In the genomic region with DNA sequence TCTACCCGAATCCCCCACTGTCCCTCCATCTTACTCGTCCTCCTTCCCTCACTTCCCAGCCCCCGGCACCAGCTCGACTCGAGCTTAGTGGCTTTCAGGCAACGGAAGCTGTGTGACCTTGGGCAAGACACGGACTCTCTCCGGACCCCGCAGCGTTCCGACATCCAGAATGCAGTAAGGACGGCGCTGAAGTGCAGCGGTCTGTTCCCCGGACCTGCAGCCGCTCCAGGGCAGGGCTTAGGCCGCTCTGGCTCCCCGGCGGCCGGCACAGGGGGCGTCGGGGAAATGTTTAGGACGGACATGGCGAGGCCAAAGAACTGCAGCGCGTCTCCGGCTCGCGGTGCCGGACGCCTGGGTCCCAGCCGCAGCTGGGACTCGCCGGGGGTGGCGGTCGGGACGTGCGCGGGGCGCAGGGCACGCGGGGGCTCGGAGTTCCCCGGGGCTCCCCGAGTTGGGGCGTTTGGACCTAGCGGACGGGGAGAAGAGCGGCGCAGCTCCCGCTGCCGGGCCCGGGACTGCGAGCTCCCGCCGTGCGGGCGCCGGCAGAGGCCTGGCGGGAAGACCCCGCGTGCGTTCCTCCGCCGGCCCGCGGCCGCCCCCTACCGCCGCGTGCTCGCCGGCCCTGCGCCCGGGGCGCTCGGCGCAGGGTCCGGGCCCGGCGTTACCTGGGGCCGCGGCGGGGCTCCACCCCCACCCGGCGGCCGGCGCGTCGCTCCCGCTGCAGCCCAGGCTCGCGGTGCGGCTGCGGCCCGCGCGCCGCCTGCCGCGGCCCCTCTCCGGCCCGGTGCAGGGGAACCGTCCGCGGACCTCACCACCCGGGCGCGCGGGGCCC, we compare ENCODE assay signal across 8 cellular contexts. TPM values are rescaled to one million over a fixed set of nuclear protein-coding genes. Genes with fewer than 3 reads are reported as not detected.
DNase-seq lines count a peak whose midpoint lies in the region; ATAC-seq and TF ChIP-seq lines count a peak whose summit lies in the region.

No MANE protein-coding gene starts in this region.

- H3K4me1 Mint-ChIP-seq in activated T-helper 1 cell treated with anti-CD3 and anti-CD28 coated beads, Interleukin-12 subunit alpha, Interleukin-12 subunit beta, Interleukin-2, Interleukin-4 antibody, amounts not matched to agents 30 ng/mL and 10 ng/mL and 1 ng/mL, durations not matched to agents 14 hours and 24 hours and 36 hours (ENCODE audit: low read depth) = peaks cover 57% of the 10 kb centered on the region

- H2AFZ ChIP-seq in parathyroid adenoma = peak overlapping the region; percentile 99

- H3K9me3 Mint-ChIP-seq in activated T-helper 1 cell treated with anti-CD3 and anti-CD28 coated beads, Interleukin-12 subunit alpha, Interleukin-12 subunit beta, Interleukin-2, Interleukin-4 antibody, amounts not matched to agents 30 ng/mL and 10 ng/mL and 1 ng/mL, durations not matched to agents 14 hours and 24 hours and 36 hours = no peaks in the 10 kb centered on the region

- H3K27me3 ChIP-seq in HL-60 (ENCODE audit: insufficient read depth, poor library complexity, severe bottlenecking) (no peaks in the 10 kb centered on the region), parathyroid adenoma (ENCODE audit: control insufficient read depth, insufficient read depth, low read length) (no peaks in the 10 kb centered on the region)

- H3K4me1 ChIP-seq in parathyroid adenoma = peaks cover 20% of the 10 kb centered on the region

- intact Hi-C loops in activated T-helper 1 cell treated with anti-CD3 and anti-CD28 coated beads, Interleukin-12 subunit alpha, Interleukin-12 subunit beta, Interleukin-2, Interleukin-4 antibody, amounts not matched to agents 30 ng/mL and 10 ng/mL and 1 ng/mL, durations not matched to agents 14 hours and 24 hours and 36 hours (cut with micrococcal nuclease) = loop anchor here (1.0 to 5.0 kb wide), 7 partner anchors 8 to 1026 kb away; a partner anchor contains a TSS

- no peaks in the 10 kb centered on the region for H3K36me3 ChIP-seq in parathyroid adenoma (ENCODE audit: control insufficient read depth, insufficient read depth, low read length)

- no peak overlapping the region for H3K9ac ChIP-seq in parathyroid adenoma

- H3K4me3 ChIP-seq in HL-60 (replicated peaks; ENCODE audit: insufficient read depth, low read length) = peak overlapping the region; percentile 60
- peak overlapping the region; percentile 58 for H3K4me3 ChIP-seq in parathyroid adenoma (ENCODE audit: low read depth, low read length)

- H3K27me3 Mint-ChIP-seq in activated T-helper 1 cell treated with anti-CD3 and anti-CD28 coated beads, Interleukin-12 subunit alpha, Interleukin-12 subunit beta, Interleukin-2, Interleukin-4 antibody, amounts not matched to agents 30 ng/mL and 10 ng/mL and 1 ng/mL, durations not matched to agents 14 hours and 24 hours and 36 hours (ENCODE audit: insufficient read depth) = no peaks in the 10 kb centered on the region

- TF ChIP-seq CTCF in HL-60 (IDR thresholded peaks at IDR 0.05; ENCODE audit: insufficient read depth, low read length) = no peak
- TF ChIP-seq CTCF in parathyroid adenoma (IDR thresholded peaks at IDR 0.05) = no peak

- peak; percentile 51 to 55 (median 55) for DNase-seq in NCI-H1417 (lab: John Stamatoyannopoulos, UW)
- no peak for DNase-seq in NCI-H1417 treated with DMSO at 0.1 percent for 48 hours (lab: John Stamatoyannopoulos, UW)
- DNase-seq in HL-60 (ENCODE audit: low read depth in 1 of 2, low spot score in 1 of 2) = no peak
- DNase-seq in activated T-helper 1 cell treated with anti-CD3 and anti-CD28 coated beads, Interleukin-12 subunit alpha, Interleukin-12 subunit beta, Interleukin-2, Interleukin-4 antibody, amounts not matched to agents 30 ng/mL and 10 ng/mL and 1 ng/mL, durations not matched to agents 14 hours and 24 hours and 36 hours (ENCODE audit: low spot score) = peak; percentile 20
- peak; percentile 33 for DNase-seq in glomerular visceral epithelial cell (ENCODE audit: extremely low spot score)
- DNase-seq in DMS153 treated with DMSO at 0.1 percent for 48 hours (lab: John Stamatoyannopoulos, UW; ENCODE audit: unreplicated experiment) = no peak

- peak; percentile 55 for ATAC-seq in GM21390 (IDR thresholded peaks at IDR 0.05; ENCODE audit: unreplicated experiment)

- no peaks in the 10 kb centered on the region for H3K9me3 ChIP-seq in parathyroid adenoma (ENCODE audit: control insufficient read depth, low read length)

- no peaks in the 10 kb centered on the region for H3K79me2 ChIP-seq in parathyroid adenoma

- H3K4me2 ChIP-seq in parathyroid adenoma (ENCODE audit: low read length) = peak overlapping the region; percentile 92

- H3K27ac ChIP-seq in HL-60 (replicated peaks) (peak overlapping the region; percentile 91), parathyroid adenoma (peak overlapping the region; percentile 73)

- no peaks in the 10 kb centered on the region for H3K36me3 Mint-ChIP-seq in activated T-helper 1 cell treated with anti-CD3 and anti-CD28 coated beads, Interleukin-12 subunit alpha, Interleukin-12 subunit beta, Interleukin-2, Interleukin-4 antibody, amounts not matched to agents 30 ng/mL and 10 ng/mL and 1 ng/mL, durations not matched to agents 14 hours and 24 hours and 36 hours (ENCODE audit: low read depth)

- peak overlapping the region; percentile 84 for H3K4me3 Mint-ChIP-seq in activated T-helper 1 cell treated with anti-CD3 and anti-CD28 coated beads, Interleukin-12 subunit alpha, Interleukin-12 subunit beta, Interleukin-2, Interleukin-4 antibody, amounts not matched to agents 30 ng/mL and 10 ng/mL and 1 ng/mL, durations not matched to agents 14 hours and 24 hours and 36 hours

- peak overlapping the region; percentile 94 for H3K27ac Mint-ChIP-seq in activated T-helper 1 cell treated with anti-CD3 and anti-CD28 coated beads, Interleukin-12 subunit alpha, Interleukin-12 subunit beta, Interleukin-2, Interleukin-4 antibody, amounts not matched to agents 30 ng/mL and 10 ng/mL and 1 ng/mL, durations not matched to agents 14 hours and 24 hours and 36 hours

RNA-seq across cellular contexts. Expression of a gene that starts 5.6 kb away (rescaled TPM):
- total RNA-seq in activated T-helper 1 cell treated with anti-CD3 and anti-CD28 coated beads, Interleukin-12 subunit alpha, Interleukin-12 subunit beta, Interleukin-2, Interleukin-4 antibody, amounts not matched to agents 30 ng/mL and 10 ng/mL and 1 ng/mL, durations not matched to agents 14 hours and 24 hours and 36 hours = 78.0 and 80.3 TPM in 2 replicates

RNA-seq across cellular contexts. Expression of a gene that starts 6.3 kb away (rescaled TPM):
- 0.08 and 0.42 TPM in 2 replicates for total RNA-seq in activated T-helper 1 cell treated with anti-CD3 and anti-CD28 coated beads, Interleukin-12 subunit alpha, Interleukin-12 subunit beta, Interleukin-2, Interleukin-4 antibody, amounts not matched to agents 30 ng/mL and 10 ng/mL and 1 ng/mL, durations not matched to agents 14 hours and 24 hours and 36 hours

Comparison
In these comparisons a context has a peak if more than half of its experiments do, and no peak if none do; other contexts are left out.
1. DNase-seq: peak in NCI-H1417 (3 of 3), activated T-helper 1 cell treated with anti-CD3 and anti-CD28 coated beads, Interleukin-12 subunit alpha, Interleukin-12 subunit beta, Interleukin-2, Interleukin-4 antibody, amounts not matched to agents 30 ng/mL and 10 ng/mL and 1 ng/mL, durations not matched to agents 14 hours and 24 hours and 36 hours (single experiment) and glomerular visceral epithelial cell (single experiment); none in NCI-H1417 treated with DMSO at 0.1 percent for 48 hours (single experiment), HL-60 (0 of 2) and DMS153 treated with DMSO at 0.1 percent for 48 hours (single experiment).